Comparison of ENCODE assay signal across 13 cellular contexts in the genomic region with DNA sequence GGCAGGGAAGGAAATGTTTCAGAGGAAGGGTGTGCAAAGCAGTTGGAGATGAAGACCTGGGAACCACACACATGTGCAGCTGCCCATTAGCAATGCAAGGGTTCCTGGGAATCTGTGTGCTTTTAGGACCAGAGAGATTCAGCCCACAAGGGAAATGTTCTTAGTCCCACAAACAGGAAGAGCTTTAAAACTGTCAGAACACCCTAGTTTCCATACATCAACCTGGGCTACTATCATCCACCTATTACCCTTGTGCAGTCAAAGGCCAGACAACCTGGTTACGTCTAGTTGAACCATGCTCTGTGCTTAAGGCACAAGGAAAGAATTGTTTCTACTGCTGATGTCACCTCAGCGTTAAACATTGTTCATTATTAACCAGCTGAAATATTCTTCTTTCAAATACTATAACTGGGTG. TPM values are rescaled to one million over a fixed set of nuclear protein-coding genes. Genes with fewer than 3 reads are reported as not detected.
DNase-seq lines count a peak whose midpoint lies in the region; ATAC-seq, FAIRE-seq and TF ChIP-seq lines count a peak whose summit lies in the region.
"Had no signal": no experiment of that assay in that cellular context is flagged by ENCODE, and none has a peak within 500 bp of the region (broad histone marks: within the 10 kb centered on the region; RNA-seq: fewer than 3 reads in every experiment).

No MANE protein-coding gene starts in this region.

- 48 to 82% methylated on average over 2 of the region's 2 CpGs for WGBS in gastroesophageal sphincter (ENCODE audit: low coverage in 1 of 2), 2 donors

- no peaks in the 10 kb centered on the region for H3F3A ChIP-seq in neural progenitor cell (ENCODE audit: low read depth)

- no peak overlapping the region for H3K9ac ChIP-seq in neural progenitor cell
- H3K9ac ChIP-seq: GM23248 had no signal

- TF ChIP-seq POLR2A in gastroesophageal sphincter (IDR thresholded peaks at IDR 0.05), result no peak

- H3K27me3 ChIP-seq in neural progenitor cell (no peaks in the 10 kb centered on the region), gastroesophageal sphincter (no peaks in the 10 kb centered on the region)

- H3K27me3 Mint-ChIP-seq in activated B cell treated with CpG ODN at 0.5 μM for 24 hours (no peaks in the 10 kb centered on the region), neural progenitor cell (ENCODE audit: insufficient read depth, low read depth) (no peaks in the 10 kb centered on the region), immature natural killer cell (ENCODE audit: low read depth in 3 of 3) (peaks cover 0 to 14% (median 10%) of the 10 kb centered on the region in 3 donors)

- no peak overlapping the region for H3K4me3 ChIP-seq in neural progenitor cell
- no peak overlapping the region for H3K4me3 ChIP-seq in gastroesophageal sphincter
- H3K4me3 ChIP-seq: GM23248 had no signal

- intact Hi-C loops in activated B cell treated with CpG ODN at 0.5 μM for 24 hours (cut with micrococcal nuclease), result loop anchor here (10.0 kb wide), 1 partner anchor 874 kb away; the partner anchor contains the start of gene HOMER1

- H4K20me1 ChIP-seq in neural progenitor cell (ENCODE audit: low read depth), result peaks cover 53% of the 10 kb centered on the region

- H3K36me3 ChIP-seq in neural progenitor cell (no peaks in the 10 kb centered on the region), gastroesophageal sphincter (no peaks in the 10 kb centered on the region)

- H3K27ac Mint-ChIP-seq in activated B cell treated with CpG ODN at 0.5 μM for 24 hours (peak overlapping the region; percentile 21), neural progenitor cell (no peak overlapping the region), immature natural killer cell (no peak overlapping the region)
- H3K27ac Mint-ChIP-seq: naive thymus-derived CD8-positive, alpha-beta T cell; stimulated activated naive CD8-positive, alpha-beta T cell treated with anti-CD3 and anti-CD28 coated beads, Interleukin-15, amount 100 ng/mL, for 72 hours; T-helper 2 cell treated with Interferon-gamma antibody and Interleukin-4, amounts not matched to agents 5 μg/mL and 100 μg/mL, for 36 hours had no signal

- no peak for DNase-seq in activated B cell treated with CpG ODN at 0.5 μM for 24 hours
- no peak for DNase-seq in neural progenitor cell (ENCODE audit: low spot score)
- no peak for DNase-seq in cerebellar nuclear complex (lab: John Stamatoyannopoulos, UW)
- no peak for DNase-seq in D721Med (ENCODE audit: insufficient read length, low spot score)
- no peak for DNase-seq in immature natural killer cell
- DNase-seq: naive thymus-derived CD8-positive, alpha-beta T cell; NCI-H187; stimulated activated naive CD8-positive, alpha-beta T cell treated with anti-CD3 and anti-CD28 coated beads, Interleukin-15, amount 100 ng/mL, for 72 hours had no signal

- POLR2A ChIA-PET in activated B cell treated with CpG ODN at 0.5 μM for 24 hours (lab: Charles Lee), result no interaction called here

- ATAC-seq in GM18511 (IDR thresholded peaks at IDR 0.05; ENCODE audit: unreplicated experiment) (peak; percentile 38), HG02642 (IDR thresholded peaks at IDR 0.05; ENCODE audit: poor library complexity, unreplicated experiment) (peak; percentile 24), activated B cell treated with CpG ODN at 0.5 μM for 24 hours (ENCODE audit: low read depth) (no peak), gastroesophageal sphincter (no peak)
- ATAC-seq: naive thymus-derived CD8-positive, alpha-beta T cell; stimulated activated naive CD8-positive, alpha-beta T cell treated with anti-CD3 and anti-CD28 coated beads, Interleukin-15, amount 100 ng/mL, for 72 hours had no signal

- H3K4me1 Mint-ChIP-seq in activated B cell treated with CpG ODN at 0.5 μM for 24 hours (peaks cover 31% of the 10 kb centered on the region), neural progenitor cell (peaks cover 29% of the 10 kb centered on the region), immature natural killer cell (no peaks in the 10 kb centered on the region)
- H3K4me1 Mint-ChIP-seq: naive thymus-derived CD8-positive, alpha-beta T cell; stimulated activated naive CD8-positive, alpha-beta T cell treated with anti-CD3 and anti-CD28 coated beads, Interleukin-15, amount 100 ng/mL, for 72 hours had no signal

- H3K9me3 Mint-ChIP-seq in activated B cell treated with CpG ODN at 0.5 μM for 24 hours (no peaks in the 10 kb centered on the region), neural progenitor cell (no peaks in the 10 kb centered on the region), immature natural killer cell (no peaks in the 10 kb centered on the region)
- H3K9me3 Mint-ChIP-seq: naive thymus-derived CD8-positive, alpha-beta T cell; stimulated activated naive CD8-positive, alpha-beta T cell treated with anti-CD3 and anti-CD28 coated beads, Interleukin-15, amount 100 ng/mL, for 72 hours; T-helper 2 cell treated with Interferon-gamma antibody and Interleukin-4, amounts not matched to agents 5 μg/mL and 100 μg/mL, for 36 hours had no signal

- no peaks in the 10 kb centered on the region for H3K9me3 ChIP-seq in neural progenitor cell (ENCODE audit: low read depth)
- no peaks in the 10 kb centered on the region for H3K9me3 ChIP-seq in gastroesophageal sphincter

- no peak overlapping the region for H3K4me3 Mint-ChIP-seq in activated B cell treated with CpG ODN at 0.5 μM for 24 hours
- H3K4me3 Mint-ChIP-seq in neural progenitor cell, result no peak overlapping the region
- no peak overlapping the region for H3K4me3 Mint-ChIP-seq in immature natural killer cell
- H3K4me3 Mint-ChIP-seq: naive thymus-derived CD8-positive, alpha-beta T cell; stimulated activated naive CD8-positive, alpha-beta T cell treated with anti-CD3 and anti-CD28 coated beads, Interleukin-15, amount 100 ng/mL, for 72 hours; T-helper 2 cell treated with Interferon-gamma antibody and Interleukin-4, amounts not matched to agents 5 μg/mL and 100 μg/mL, for 36 hours had no signal

- H3K79me2 ChIP-seq in neural progenitor cell (ENCODE audit: low read depth), result peaks cover 98% of the 10 kb centered on the region

- peak overlapping the region; percentile 49 for H3K4me2 ChIP-seq in neural progenitor cell

- TF ChIP-seq CTCF in activated B cell treated with CpG ODN at 0.5 μM for 24 hours (IDR thresholded peaks at IDR 0.05) (no peak), neural progenitor cell (IDR thresholded peaks at IDR 0.05) (no peak), gastroesophageal sphincter (IDR thresholded peaks at IDR 0.05) (no peak), D721Med (IDR thresholded peaks at IDR 0.05; ENCODE audit: insufficient read depth, missing control alignments) (no peak)

- peaks cover 7% of the 10 kb centered on the region for H3K36me3 Mint-ChIP-seq in activated B cell treated with CpG ODN at 0.5 μM for 24 hours (ENCODE audit: low read depth)
- H3K36me3 Mint-ChIP-seq in neural progenitor cell, result peaks cover 13% of the 10 kb centered on the region
- H3K36me3 Mint-ChIP-seq in immature natural killer cell, result no peaks in the 10 kb centered on the region
- H3K36me3 Mint-ChIP-seq: naive thymus-derived CD8-positive, alpha-beta T cell had no signal

- H3K4me1 ChIP-seq in neural progenitor cell (peaks cover 33% of the 10 kb centered on the region), gastroesophageal sphincter (peaks cover 0 to 66% (median 36%) of the 10 kb centered on the region in 3 donors)

- CTCF ChIA-PET in activated B cell treated with CpG ODN at 0.5 μM for 24 hours (lab: Charles Lee), result no interaction called here

- H2AFZ ChIP-seq in neural progenitor cell (replicated peaks), result no peak overlapping the region
- H2AFZ ChIP-seq: GM23248 had no signal

- no peak for TF ChIP-seq EP300 in gastroesophageal sphincter (IDR thresholded peaks at IDR 0.05)

- H3K27ac ChIP-seq in neural progenitor cell (no peak overlapping the region), gastroesophageal sphincter (peak overlapping the region in 2 of 4 donors; percentile 0 to 40)
- H3K27ac ChIP-seq: GM23248 had no signal

- no peak for FAIRE-seq in D721Med (lab: Jason Lieb, UNC)

RNA-seq across cellular contexts. Expression of gene LHFPL2, which starts 7.5 kb away (rescaled TPM):
- total RNA-seq in activated B cell treated with CpG ODN at 0.5 μM for 24 hours (11.0 and 12.0 TPM in 2 replicates), neural progenitor cell (ENCODE audit: low replicate concordance) (20.6 and 21.1 TPM in 2 replicates), gastroesophageal sphincter (10 to 100 TPM; 14.9 to 44.2 (median 39.3) TPM)
- polyA plus RNA-seq in immature natural killer cell, result under 1 TPM in 2 of 3 donors, not detected in 1; 0.09 to 0.49 TPM

Comparison
In these comparisons a context has a peak if more than half of its experiments do, and no peak if none do; other contexts are left out.
1. ATAC-seq: peak in GM18511 (single experiment) and HG02642 (single experiment); none in activated B cell treated with CpG ODN at 0.5 μM for 24 hours (single experiment) and gastroesophageal sphincter (single experiment).